9 cellular contexts compared by ENCODE assay signal in the genomic region with DNA sequence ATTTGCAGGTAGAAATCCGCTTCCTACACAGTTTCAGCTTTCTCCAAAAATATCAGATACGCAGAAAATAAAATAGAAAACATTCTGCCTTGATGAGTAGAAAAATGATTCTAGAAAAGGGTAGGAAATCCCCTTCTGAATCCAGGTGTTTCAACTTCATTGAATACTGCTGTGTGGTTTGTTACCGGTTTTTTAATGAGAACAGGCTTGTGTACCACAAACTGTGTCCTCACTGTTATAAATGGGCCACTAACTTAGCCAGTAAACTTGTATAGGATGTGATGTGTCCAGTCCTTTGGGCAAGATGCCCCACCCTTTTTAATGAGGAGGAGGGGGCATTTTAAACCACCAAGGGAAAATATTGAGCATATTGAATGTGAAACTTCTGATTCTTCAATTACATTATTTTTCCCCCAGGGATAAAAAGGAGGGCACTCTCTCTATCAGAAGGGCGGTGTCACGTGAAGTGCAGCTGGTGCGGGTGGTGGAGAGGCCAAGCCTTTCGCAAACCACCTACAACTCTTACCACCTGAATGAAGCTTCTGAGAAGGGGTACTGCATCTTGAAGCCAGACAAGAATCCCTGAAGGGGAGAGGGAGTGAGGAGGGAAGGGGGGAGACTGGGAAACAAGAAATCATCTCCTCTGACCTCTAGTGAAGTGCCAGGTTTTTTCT. TPM values are rescaled to one million over a fixed set of nuclear protein-coding genes. Genes with fewer than 3 reads are reported as not detected.
DNase-seq lines count a peak whose midpoint lies in the region; ATAC-seq and FAIRE-seq lines count a peak whose summit lies in the region.
"Had no signal": no experiment of that assay in that cellular context is flagged by ENCODE, and none has a peak within 500 bp of the region (broad histone marks: within the 10 kb centered on the region; RNA-seq: fewer than 3 reads in every experiment).

No MANE protein-coding gene starts in this region.

- peak overlapping the region; percentile 87 for H3K9ac ChIP-seq in ES-I3 (ENCODE audit: low read depth, low read length)

- no peak overlapping the region for H3K27ac Mint-ChIP-seq in activated CD4-positive, alpha-beta memory T cell treated with anti-CD3 and anti-CD28 coated beads, Interleukin-2, amount 10 ng/mL, durations not matched to agents 7 days and 5 days

- FAIRE-seq in small intestine (lab: Jason Lieb, UNC) = no peak
- FAIRE-seq: TTC549 had no signal

- CTCF ChIA-PET in activated CD4-positive, alpha-beta memory T cell treated with anti-CD3 and anti-CD28 coated beads, Interleukin-2, amount 10 ng/mL, durations not matched to agents 7 days and 5 days (lab: Charles Lee) = no interaction called here

- H3K4me1 Mint-ChIP-seq in activated CD4-positive, alpha-beta memory T cell treated with anti-CD3 and anti-CD28 coated beads, Interleukin-2, amount 10 ng/mL, durations not matched to agents 7 days and 5 days = peaks cover 23% of the 10 kb centered on the region

- H3K9me3 ChIP-seq in ES-I3 (ENCODE audit: control insufficient read depth, insufficient read depth, low read length) (no peaks in the 10 kb centered on the region), iPS DF 6.9 (ENCODE audit: control insufficient read depth, insufficient read depth, low read length) (no peaks in the 10 kb centered on the region), small intestine (ENCODE audit: control insufficient read depth, low read depth) (no peaks in the 10 kb centered on the region)

- no peak overlapping the region for H3K27ac ChIP-seq in iPS DF 6.9 (ENCODE audit: low read length)
- peak overlapping the region; percentile 45 to 73 for H3K27ac ChIP-seq in small intestine (ENCODE audit: low read depth in 1 of 2, low read length in 1 of 2)

- POLR2A ChIA-PET in activated CD4-positive, alpha-beta memory T cell treated with anti-CD3 and anti-CD28 coated beads, Interleukin-2, amount 10 ng/mL, durations not matched to agents 7 days and 5 days (lab: Charles Lee) = interaction anchor here (0.9 kb wide), 1 partner anchor 18 kb away, joined by 4 read pairs; no protein-coding TSS in a partner anchor

- WGBS in iPS DF 6.9 (ENCODE audit: insufficient coverage, insufficient read length) = no CpG with 5 or more reads among the region's 7 CpGs
- 28 to 35% (median 29%) methylated on average over 7 of the region's 7 CpGs for WGBS in small intestine, 3 donors

- H3K36me3 ChIP-seq in ES-I3 (ENCODE audit: insufficient read depth, low read length) = no peaks in the 10 kb centered on the region
- no peaks in the 10 kb centered on the region for H3K36me3 ChIP-seq in iPS DF 6.9 (ENCODE audit: control insufficient read depth, insufficient read depth, low read length)
- no peaks in the 10 kb centered on the region for H3K36me3 ChIP-seq in small intestine (ENCODE audit: control insufficient read depth in 2 of 2, insufficient read depth in 2 of 2, low read length in 2 of 2)

- H3K27me3 ChIP-seq in iPS DF 6.9 (ENCODE audit: control insufficient read depth, insufficient read depth, low read length) (no peaks in the 10 kb centered on the region), small intestine (ENCODE audit: control insufficient read depth in 2 of 2, insufficient read depth in 2 of 2, low read length in 2 of 2) (no peaks in the 10 kb centered on the region)

- H3K4me1 ChIP-seq in ES-I3 (ENCODE audit: insufficient read depth, low read length) (peaks cover 24% of the 10 kb centered on the region), iPS DF 6.9 (ENCODE audit: control insufficient read depth, insufficient read depth, low read length) (peaks cover 2% of the 10 kb centered on the region; the same call in 1 of the 2 replicates), small intestine (ENCODE audit: control insufficient read depth in 2 of 2, insufficient read depth in 1 of 2, low read depth in 1 of 2, low read length in 1 of 2) (no peaks in the 10 kb centered on the region)

- H3K36me3 Mint-ChIP-seq in activated CD4-positive, alpha-beta memory T cell treated with anti-CD3 and anti-CD28 coated beads, Interleukin-2, amount 10 ng/mL, durations not matched to agents 7 days and 5 days (ENCODE audit: low read depth) = no peaks in the 10 kb centered on the region

- peak overlapping the region; percentile 68 for H3K4me3 Mint-ChIP-seq in activated CD4-positive, alpha-beta memory T cell treated with anti-CD3 and anti-CD28 coated beads, Interleukin-2, amount 10 ng/mL, durations not matched to agents 7 days and 5 days

- H3K4me3 ChIP-seq in iPS DF 6.9 (ENCODE audit: low read length) = peak overlapping the region; percentile 92; the same call in 1 of the 2 replicates
- peak overlapping the region in 1 of 2 donors; percentile 54 for H3K4me3 ChIP-seq in small intestine (ENCODE audit: low read depth in 1 of 2, low read length in 2 of 2)

- DNase-seq in activated CD4-positive, alpha-beta memory T cell treated with anti-CD3 and anti-CD28 coated beads, Interleukin-2, amount 10 ng/mL, durations not matched to agents 7 days and 5 days = no peak
- no peak for DNase-seq in iPS DF 6.9 (ENCODE audit: low read depth, low spot score)
- peak; percentile 39 for DNase-seq in small intestine
- no peak for DNase-seq in activated CD4-positive, CD25-positive, alpha-beta regulatory T cell treated with anti-CD3 and anti-CD28 coated beads, Interleukin-2, amount 50 U/mL, for 72 hours
- no peak for DNase-seq in AG20443 (ENCODE audit: low spot score)

- ATAC-seq in GM19372 (IDR thresholded peaks at IDR 0.05; ENCODE audit: low read depth, unreplicated experiment) (peak; percentile 38), HG03280 (IDR thresholded peaks at IDR 0.05; ENCODE audit: unreplicated experiment) (peak; percentile 32)

- no peaks in the 10 kb centered on the region for H3K9me3 Mint-ChIP-seq in activated CD4-positive, alpha-beta memory T cell treated with anti-CD3 and anti-CD28 coated beads, Interleukin-2, amount 10 ng/mL, durations not matched to agents 7 days and 5 days

- H3K27me3 Mint-ChIP-seq in activated CD4-positive, alpha-beta memory T cell treated with anti-CD3 and anti-CD28 coated beads, Interleukin-2, amount 10 ng/mL, durations not matched to agents 7 days and 5 days = peaks cover 54% of the 10 kb centered on the region

RNA-seq across cellular contexts. Expression of gene CXXC4, which starts 4.5 kb away (rescaled TPM):
- total RNA-seq in activated CD4-positive, alpha-beta memory T cell treated with anti-CD3 and anti-CD28 coated beads, Interleukin-2, amount 10 ng/mL, durations not matched to agents 7 days and 5 days = not detected
- polyA plus RNA-seq in small intestine = 1 to 10 TPM in 2 of 3 donors, under 1 TPM in 1; 0.54 to 1.3 (median 1.1) TPM
